Comparison of ENCODE assay signal across 1 cellular context in the genomic region with DNA sequence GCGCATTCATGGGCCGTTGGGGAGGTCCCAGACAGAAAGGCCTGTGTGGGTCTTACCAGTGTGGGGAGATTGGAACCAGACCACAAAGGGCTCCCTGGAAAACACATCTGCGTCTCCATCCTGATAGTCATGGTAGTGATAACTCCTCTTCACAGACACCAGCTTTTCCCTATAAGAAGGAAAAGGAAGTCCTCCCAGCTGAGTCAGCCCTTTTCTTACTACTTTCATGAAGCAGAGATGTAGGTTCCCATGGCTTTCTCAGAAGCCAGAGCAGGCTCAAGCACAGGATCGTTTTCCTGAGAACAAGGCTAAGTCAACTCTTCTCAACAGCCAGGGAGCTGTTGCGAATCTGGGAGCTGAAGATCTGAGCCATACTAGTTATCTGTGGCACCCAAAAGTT.
TF ChIP-seq lines count a peak whose summit lies in the region.

No MANE protein-coding gene starts in this region.

TF ChIP-seq in GM23338, 12 proteins besides CTCF, POLR2A, EP300 and RAD21 (continued from another document):
- TF ChIP-seq EZH2 (IDR thresholded peaks at IDR 0.05; ENCODE audit: low read depth, unreplicated experiment) (no peak), ZNF331 (CRISPR knock-in tag; IDR thresholded peaks at IDR 0.05; ENCODE audit: low read depth) (no peak), CREB1 (CRISPR knock-in tag; IDR thresholded peaks at IDR 0.05; ENCODE audit: low read depth) (no peak), STAT1 (IDR thresholded peaks at IDR 0.05; ENCODE audit: unreplicated experiment) (no peak), REST (IDR thresholded peaks at IDR 0.05; ENCODE audit: unreplicated experiment) (no peak), POLR2AphosphoS5 (IDR thresholded peaks at IDR 0.05; ENCODE audit: low read depth) (no peak)
